18 cellular contexts compared by ENCODE assay signal in genomic region chr6:71392286-71392685, GRCh38.
"Had no signal": no experiment of that assay in that cellular context is flagged by ENCODE, and none has a peak within 500 bp of the region (broad histone marks: within the 10 kb centered on the region; RNA-seq: fewer than 3 reads in every experiment).

No MANE protein-coding gene starts in this region.

- H3K9me3 Mint-ChIP-seq: activated CD4-positive, alpha-beta memory T cell treated with anti-CD3 and anti-CD28 coated beads, Interleukin-2, amount 10 ng/mL, durations not matched to agents 7 days and 5 days; activated naive CD4-positive, alpha-beta T cell treated with anti-CD3 and anti-CD28 coated beads, Interleukin-2, amount 50 U/mL, for 72 hours; activated T-cell treated with anti-CD3 and anti-CD28 coated beads, Interleukin-2, amount 50 U/mL, for 24 hours; naive thymus-derived CD8-positive, alpha-beta T cell; stimulated activated naive B cell treated with anti-CD40 and anti-IgM and Interleukin-4, amounts not matched to agents 10 μg/mL and 1 μg/mL and 100 μg/mL, for 72 hours had no signal

- H3K4me1 ChIP-seq: colonic mucosa had no signal

- H3K9me3 ChIP-seq: body of pancreas, colonic mucosa, neutrophil, transverse colon had no signal

- DNase-seq: activated CD4-positive, alpha-beta memory T cell treated with anti-CD3 and anti-CD28 coated beads, Interleukin-2, amount 10 ng/mL, durations not matched to agents 7 days and 5 days; activated CD4-positive, alpha-beta T cell treated with anti-CD3 and anti-CD28 coated beads for 36 hours; activated effector memory CD4-positive, alpha-beta T cell treated with anti-CD3 and anti-CD28 coated beads, Interleukin-2, amount 50 U/mL, for 16 hours; activated T-cell treated with anti-CD3 and anti-CD28 coated beads, Interleukin-2, amount 50 U/mL, for 24 hours; body of pancreas; central memory CD4-positive, alpha-beta T cell; colonic mucosa; naive thymus-derived CD8-positive, alpha-beta T cell; retina; stimulated activated CD4-positive, alpha-beta T cell treated with anti-CD3 and anti-CD28 coated beads, Interleukin-15, amount 100 ng/mL, for 24 hours; stimulated activated CD4-positive, alpha-beta T cell treated with anti-CD3 and anti-CD28 coated beads, Interleukin-4, amount 100 ng/mL, for 1 hour; stimulated activated naive B cell treated with anti-CD40 and anti-IgM and Interleukin-4, amounts not matched to agents 10 μg/mL and 1 μg/mL and 100 μg/mL, for 72 hours; transverse colon; WERI-Rb-1 had no signal

- ATAC-seq: activated CD4-positive, alpha-beta T cell treated with anti-CD3 and anti-CD28 coated beads for 36 hours; activated naive CD4-positive, alpha-beta T cell treated with anti-CD3 and anti-CD28 coated beads, Interleukin-2, amount 50 U/mL, for 72 hours; body of pancreas; esophagus mucosa; naive thymus-derived CD8-positive, alpha-beta T cell; stimulated activated naive B cell treated with anti-CD40 and anti-IgM and Interleukin-4, amounts not matched to agents 10 μg/mL and 1 μg/mL and 100 μg/mL, for 72 hours had no signal

- H3K27me3 ChIP-seq: body of pancreas, colonic mucosa, transverse colon had no signal

- H3K4me3 Mint-ChIP-seq: activated CD4-positive, alpha-beta memory T cell treated with anti-CD3 and anti-CD28 coated beads, Interleukin-2, amount 10 ng/mL, durations not matched to agents 7 days and 5 days; activated CD4-positive, alpha-beta T cell treated with anti-CD3 and anti-CD28 coated beads for 36 hours; activated T-cell treated with anti-CD3 and anti-CD28 coated beads, Interleukin-2, amount 50 U/mL, for 24 hours; naive thymus-derived CD8-positive, alpha-beta T cell; stimulated activated naive B cell treated with anti-CD40 and anti-IgM and Interleukin-4, amounts not matched to agents 10 μg/mL and 1 μg/mL and 100 μg/mL, for 72 hours had no signal

- H3K4me1 Mint-ChIP-seq: naive thymus-derived CD8-positive, alpha-beta T cell had no signal

- H3K27ac ChIP-seq: colonic mucosa, neutrophil, WERI-Rb-1 had no signal

- H3K36me3 Mint-ChIP-seq: activated naive CD4-positive, alpha-beta T cell treated with anti-CD3 and anti-CD28 coated beads, Interleukin-2, amount 50 U/mL, for 72 hours; naive thymus-derived CD8-positive, alpha-beta T cell; stimulated activated naive B cell treated with anti-CD40 and anti-IgM and Interleukin-4, amounts not matched to agents 10 μg/mL and 1 μg/mL and 100 μg/mL, for 72 hours had no signal

- H3K4me3 ChIP-seq: body of pancreas, colonic mucosa, lung, transverse colon had no signal

- H3K27ac Mint-ChIP-seq: activated CD4-positive, alpha-beta memory T cell treated with anti-CD3 and anti-CD28 coated beads, Interleukin-2, amount 10 ng/mL, durations not matched to agents 7 days and 5 days; activated CD4-positive, alpha-beta T cell treated with anti-CD3 and anti-CD28 coated beads for 36 hours; activated naive CD4-positive, alpha-beta T cell treated with anti-CD3 and anti-CD28 coated beads, Interleukin-2, amount 50 U/mL, for 72 hours; activated T-cell treated with anti-CD3 and anti-CD28 coated beads, Interleukin-2, amount 50 U/mL, for 24 hours; naive thymus-derived CD8-positive, alpha-beta T cell; stimulated activated naive B cell treated with anti-CD40 and anti-IgM and Interleukin-4, amounts not matched to agents 10 μg/mL and 1 μg/mL and 100 μg/mL, for 72 hours had no signal

- H3K36me3 ChIP-seq: colonic mucosa, neutrophil, transverse colon, WERI-Rb-1 had no signal
